Comparison of ENCODE assay signal across 8 cellular contexts in genomic region chr11:2376751-2377451, GRCh38. TPM values are rescaled to one million over a fixed set of nuclear protein-coding genes. Genes with fewer than 3 reads are reported as not detected.
DNase-seq lines count a peak whose midpoint lies in the region; TF ChIP-seq lines count a peak whose summit lies in the region.

TSS of gene CD81 (plus strand) at chr11:2377310. CDS start at chr11:2377550, 240 bp downstream.

- peak within 1 kb of the TSS; percentile 84 for H3K4me3 Mint-ChIP-seq in activated naive CD4-positive, alpha-beta T cell treated with anti-CD3 and anti-CD28 coated beads for 36 hours
- peak within 1 kb of the TSS; percentile 89 for H3K4me3 Mint-ChIP-seq in type B pancreatic cell

- no peaks in the 10 kb centered on the region for H3K36me3 ChIP-seq in ES-I3 (ENCODE audit: insufficient read depth, low read length)
- peaks cover 3% of the 10 kb centered on the region for H3K36me3 ChIP-seq in osteoblast (ENCODE audit: insufficient read depth, low read length)

- H3K36me3 Mint-ChIP-seq in activated naive CD4-positive, alpha-beta T cell treated with anti-CD3 and anti-CD28 coated beads for 36 hours (ENCODE audit: low read depth): no peaks in the 10 kb centered on the region
- H3K36me3 Mint-ChIP-seq in type B pancreatic cell: no peaks in the 10 kb centered on the region

- H3K27me3 Mint-ChIP-seq in activated naive CD4-positive, alpha-beta T cell treated with anti-CD3 and anti-CD28 coated beads for 36 hours (ENCODE audit: low read depth): no peaks in the 10 kb centered on the region
- no peaks in the 10 kb centered on the region for H3K27me3 Mint-ChIP-seq in type B pancreatic cell

- peaks cover 44% of the 10 kb centered on the region for H3K79me2 ChIP-seq in osteoblast (ENCODE audit: insufficient read depth, low read length)

- H4K20me1 ChIP-seq in osteoblast (ENCODE audit: insufficient read depth, low read length): peaks cover 43% of the 10 kb centered on the region

- H3K4me2 ChIP-seq in osteoblast (ENCODE audit: insufficient read depth, low read length): peak within 1 kb of the TSS; percentile 89

- H2AFZ ChIP-seq in osteoblast (ENCODE audit: low read length): peak within 1 kb of the TSS; percentile 41

- H3K4me1 ChIP-seq in ES-I3 (ENCODE audit: insufficient read depth, low read length): peaks cover 4% of the 10 kb centered on the region; the same call in 1 of the 2 replicates
- peaks cover 16% of the 10 kb centered on the region for H3K4me1 ChIP-seq in osteoblast (ENCODE audit: insufficient read depth, low read length)

- CTCF ChIA-PET in activated naive CD4-positive, alpha-beta T cell treated with anti-CD3 and anti-CD28 coated beads for 36 hours (lab: Charles Lee): interaction anchor here (1.2 to 1.5 kb wide), 2 partner anchors 9 to 71 kb away, joined by 3 to 4 read pairs; no protein-coding TSS in a partner anchor

- intact Hi-C loops in activated naive CD4-positive, alpha-beta T cell treated with anti-CD3 and anti-CD28 coated beads for 36 hours (cut with micrococcal nuclease): loop anchor here (1.0 kb wide), 2 partner anchors 23 to 72 kb away; partner anchors contain the start of gene TSSC4

- no peaks in the 10 kb centered on the region for H3K27me3 ChIP-seq in osteoblast (ENCODE audit: insufficient read depth, low read length)

- H3K27ac Mint-ChIP-seq in activated naive CD4-positive, alpha-beta T cell treated with anti-CD3 and anti-CD28 coated beads for 36 hours: peak within 1 kb of the TSS; percentile 79
- peak within 1 kb of the TSS; percentile 77 for H3K27ac Mint-ChIP-seq in type B pancreatic cell

- H3K9me3 Mint-ChIP-seq in activated naive CD4-positive, alpha-beta T cell treated with anti-CD3 and anti-CD28 coated beads for 36 hours: no peaks in the 10 kb centered on the region
- no peaks in the 10 kb centered on the region for H3K9me3 Mint-ChIP-seq in type B pancreatic cell

- H3K9ac ChIP-seq in ES-I3 (ENCODE audit: low read depth, low read length): peak within 1 kb of the TSS; percentile 88

- no peaks in the 10 kb centered on the region for H3K9me3 ChIP-seq in ES-I3 (ENCODE audit: control insufficient read depth, insufficient read depth, low read length)
- H3K9me3 ChIP-seq in osteoblast (ENCODE audit: low read depth, low read length): no peaks in the 10 kb centered on the region

- H3K4me3 ChIP-seq in HFF-Myc (replicated peaks; ENCODE audit: low read depth, low read length): peak within 1 kb of the TSS; percentile 98
- peak within 1 kb of the TSS; percentile 93 for H3K4me3 ChIP-seq in osteoblast (ENCODE audit: insufficient read depth, low read length)

- peak within 1 kb of the TSS; percentile 77 for H3K27ac ChIP-seq in osteoblast (ENCODE audit: low read depth, low read length)

- TF ChIP-seq CTCF in HFF-Myc (IDR thresholded peaks at IDR 0.05; ENCODE audit: low read depth, low read length, missing control alignments): no peak
- no peak for TF ChIP-seq CTCF in osteoblast (IDR thresholded peaks at IDR 0.05; ENCODE audit: extremely low read depth, low read depth, low read length)
- no peak for TF ChIP-seq CTCF in type B pancreatic cell (conservative IDR thresholded peaks at IDR 0.05)

- H3K4me1 Mint-ChIP-seq in activated naive CD4-positive, alpha-beta T cell treated with anti-CD3 and anti-CD28 coated beads for 36 hours (ENCODE audit: low read depth): peaks cover 27% of the 10 kb centered on the region
- H3K4me1 Mint-ChIP-seq in type B pancreatic cell (ENCODE audit: unreplicated experiment): peaks cover 10% of the 10 kb centered on the region

- DNase-seq in HFF-Myc (ENCODE audit: extremely low read depth, low read depth) (no peak), RPMI7951 (ENCODE audit: low read depth) (no peak), glomerular endothelial cell (ENCODE audit: extremely low read depth, low read depth, low spot score) (no peak), osteoblast (ENCODE audit: insufficient read length, low spot score, missing footprints) (peak; percentile 94), type B pancreatic cell (ENCODE audit: extremely low spot score, unreplicated experiment) (no peak), DMS153 treated with DMSO at 0.1 percent for 48 hours (lab: John Stamatoyannopoulos, UW; ENCODE audit: unreplicated experiment) (no peak)
- peak; percentile 53 for DNase-seq in activated naive CD4-positive, alpha-beta T cell treated with anti-CD3 and anti-CD28 coated beads for 36 hours

RNA-seq across cellular contexts. Expression of gene CD81, which starts in this region (rescaled TPM):
- total RNA-seq in RPMI7951 (2014; rRNA removed; shearing (Covaris generic)): 248 and 386 TPM in 2 replicates
- 100 to 1,000 TPM; 127 to 128 TPM for total RNA-seq in activated naive CD4-positive, alpha-beta T cell treated with anti-CD3 and anti-CD28 coated beads for 36 hours
- 463 and 733 TPM in 2 replicates for total RNA-seq in glomerular endothelial cell
- total RNA-seq in osteoblast: 184 and 195 TPM in 2 replicates
- 350 and 438 TPM in 2 replicates for total RNA-seq in type B pancreatic cell (ENCODE audit: low replicate concordance)

Comparison
In these comparisons a context has a peak if more than half of its experiments do, and no peak if none do; other contexts are left out.
1. DNase-seq: peak in activated naive CD4-positive, alpha-beta T cell treated with anti-CD3 and anti-CD28 coated beads for 36 hours (single experiment) and osteoblast (single experiment); none in HFF-Myc (single experiment), RPMI7951 (single experiment), glomerular endothelial cell (single experiment), type B pancreatic cell (single experiment) and DMS153 treated with DMSO at 0.1 percent for 48 hours (single experiment).